30 cellular contexts compared by ENCODE assay signal in genomic region chrX:133418588-133418987, GRCh38.
"Had no signal": no experiment of that assay in that cellular context is flagged by ENCODE, and none has a peak within 500 bp of the region (broad histone marks: within the 10 kb centered on the region; RNA-seq: fewer than 3 reads in every experiment).

No MANE protein-coding gene starts in this region.

- H2AFZ ChIP-seq: hepatocyte had no signal

- H3K27me3 ChIP-seq: ovary, testis, thyroid gland, transverse colon, upper lobe of right lung had no signal

- H3K27ac Mint-ChIP-seq: mesothelial cell of epicardium; naive B cell; natural killer cell; nephron progenitor cell; stimulated activated naive B cell treated with anti-CD40 and anti-IgM and Interleukin-4, amounts not matched to agents 10 μg/mL and 1 μg/mL and 100 μg/mL, for 72 hours had no signal

- H3K27ac ChIP-seq: heart right ventricle, hepatocyte, left ventricle myocardium inferior, ovary, prostate gland, skin epidermis, stomach, testis, thyroid gland, transverse colon, upper lobe of right lung had no signal

- H3K4me1 Mint-ChIP-seq: natural killer cell had no signal

- H3K9me3 Mint-ChIP-seq: nephron progenitor cell; stimulated activated naive B cell treated with anti-CD40 and anti-IgM and Interleukin-4, amounts not matched to agents 10 μg/mL and 1 μg/mL and 100 μg/mL, for 72 hours had no signal

- DNase-seq: heart right ventricle; left colon; left ventricle myocardium inferior; mesendoderm; naive B cell; natural killer cell; nephron progenitor cell; ovary; posterior cingulate gyrus; retina; right cardiac atrium; stimulated activated CD4-positive, alpha-beta T cell treated with anti-CD3 and anti-CD28 coated beads, Interleukin-12 subunit alpha, Interleukin-12 subunit beta, amount 100 ng/mL, for 4 hours; stimulated activated CD4-positive, alpha-beta T cell treated with anti-CD3 and anti-CD28 coated beads, Interleukin-15, amount 100 ng/mL, for 24 hours; stimulated activated CD4-positive, alpha-beta T cell treated with anti-CD3 and anti-CD28 coated beads, Interleukin-2, amount 100 ng/mL, for 24 hours; stimulated activated CD4-positive, alpha-beta T cell treated with anti-CD3 and anti-CD28 coated beads, Interleukin-4, amount 100 ng/mL, for 1 hour; stimulated activated naive B cell treated with anti-CD40 and anti-IgM and Interleukin-4, amounts not matched to agents 10 μg/mL and 1 μg/mL and 100 μg/mL, for 72 hours; stimulated activated naive CD8-positive, alpha-beta T cell treated with anti-CD3 and anti-CD28 coated beads, Interleukin-15, Interleukin-2, amounts not matched to agents 100 U/mL and 50 U/mL, for 24 hours; stomach; testis; thyroid gland; transverse colon; upper lobe of right lung had no signal

- ATAC-seq: heart right ventricle; left colon; natural killer cell; right cardiac atrium; sciatic nerve; stimulated activated naive B cell treated with anti-CD40 and anti-IgM and Interleukin-4, amounts not matched to agents 10 μg/mL and 1 μg/mL and 100 μg/mL, for 72 hours; stimulated activated naive CD8-positive, alpha-beta T cell treated with anti-CD3 and anti-CD28 coated beads, Interleukin-15, Interleukin-2, amounts not matched to agents 100 U/mL and 50 U/mL, for 24 hours; upper lobe of right lung had no signal

- H3K4me3 Mint-ChIP-seq: mesothelial cell of epicardium; naive B cell; natural killer cell; nephron progenitor cell; stimulated activated naive B cell treated with anti-CD40 and anti-IgM and Interleukin-4, amounts not matched to agents 10 μg/mL and 1 μg/mL and 100 μg/mL, for 72 hours had no signal

- H3K36me3 Mint-ChIP-seq: mesothelial cell of epicardium, natural killer cell had no signal

- H3K9me3 ChIP-seq: heart right ventricle, left ventricle myocardium inferior, ovary, prostate gland, stomach, testis, thyroid gland, transverse colon, upper lobe of right lung had no signal

- H3K4me1 ChIP-seq: heart right ventricle, prostate gland, testis, thyroid gland, transverse colon, upper lobe of right lung had no signal

- H3K79me2 ChIP-seq: hepatocyte had no signal

- H3K36me3 ChIP-seq: heart right ventricle, left ventricle myocardium inferior, ovary, prostate gland, stomach, thyroid gland, transverse colon, upper lobe of right lung had no signal

- H3K4me3 ChIP-seq: heart right ventricle, hepatocyte, left ventricle myocardium inferior, lung, ovary, prostate gland, skin epidermis, stomach, testis, thyroid gland, transverse colon, upper lobe of right lung had no signal

- FAIRE-seq: keratinocyte, urothelium cell line had no signal

- H3K4me2 ChIP-seq: hepatocyte had no signal
